Comparison of ENCODE assay signal across 1 cellular context in genomic region chr9:133417541-133418461, GRCh38.
TF ChIP-seq lines count a peak whose summit lies in the region.

REXO4 (minus strand) TSS chr9:133418010; CDS start chr9:133417844, 166 bp downstream.

TF ChIP-seq in HepG2, 621 proteins besides CTCF, POLR2A, EP300 and RAD21 (continued from another document and continues in another):
- TF ChIP-seq RNF219 (CRISPR knock-in tag; IDR thresholded peaks at IDR 0.05) (no peak), RORA (CRISPR knock-in tag; IDR thresholded peaks at IDR 0.05) (no peak), NFE2L1 (CRISPR knock-in tag; IDR thresholded peaks at IDR 0.05; ENCODE audit: borderline replicate concordance) (no peak), ZNF468 (CRISPR knock-in tag; IDR thresholded peaks at IDR 0.05) (no peak), ETS1 (CRISPR knock-in tag; IDR thresholded peaks at IDR 0.05) (no peak), ZNF44 (CRISPR knock-in tag; IDR thresholded peaks at IDR 0.05) (no peak), MTF2 (CRISPR knock-in tag; IDR thresholded peaks at IDR 0.05; ENCODE audit: borderline replicate concordance) (0 out of 2 replicates have a peak, but pooled peaks have one; percentile 14), ZNF782 (CRISPR knock-in tag; IDR thresholded peaks at IDR 0.05; ENCODE audit: borderline replicate concordance) (0 out of 2 replicates have a peak, but pooled peaks have one; percentile 55), KDM4B (CRISPR knock-in tag; IDR thresholded peaks at IDR 0.05) (0 out of 2 replicates have a peak, but pooled peaks have one; percentile 38), ZNF326 (CRISPR knock-in tag; IDR thresholded peaks at IDR 0.05; ENCODE audit: borderline replicate concordance) (no peak), MXI1 (IDR thresholded peaks at IDR 0.05; ENCODE audit: borderline replicate concordance, low read depth, low read length) (peak; percentile 88; the same call in 2 of the 3 replicates), NCOA2 (CRISPR knock-in tag; IDR thresholded peaks at IDR 0.05) (peak; percentile 62), PAWR (CRISPR knock-in tag; IDR thresholded peaks at IDR 0.05; ENCODE audit: borderline replicate concordance) (no peak), ZNF557 (CRISPR knock-in tag; IDR thresholded peaks at IDR 0.05) (no peak), KLF16 (CRISPR knock-in tag; IDR thresholded peaks at IDR 0.05) (peak in 1 of 2 experiments; percentile 95; a peak in 2 of 4 replicates), ZFP37 (CRISPR knock-in tag; IDR thresholded peaks at IDR 0.05; ENCODE audit: borderline replicate concordance) (no peak), ZNF547 (CRISPR knock-in tag; IDR thresholded peaks at IDR 0.05) (peak; percentile 83; the same call in 1 of the 2 replicates), ZNF564 (CRISPR knock-in tag; IDR thresholded peaks at IDR 0.05) (peak; percentile 88; the same call in 1 of the 2 replicates), PTBP1 (IDR thresholded peaks at IDR 0.05; ENCODE audit: low read depth, low read length, poor library complexity, severe bottlenecking) (no peak), ZNF251 (CRISPR knock-in tag; IDR thresholded peaks at IDR 0.05) (no peak), E2F5 (CRISPR knock-in tag; conservative IDR thresholded peaks at IDR 0.05) (no peak), SP4 (CRISPR knock-in tag; IDR thresholded peaks at IDR 0.05) (peak; percentile 87), KMT2B (CRISPR knock-in tag; IDR thresholded peaks at IDR 0.05) (peak; percentile 81), NPAS2 (CRISPR knock-in tag; IDR thresholded peaks at IDR 0.05; ENCODE audit: borderline replicate concordance) (no peak), ATF7 (IDR thresholded peaks at IDR 0.05) (no peak), ATF7 (CRISPR knock-in tag; IDR thresholded peaks at IDR 0.05) (peak; percentile 66), SOX6 (IDR thresholded peaks at IDR 0.05) (no peak), SOX6 (CRISPR knock-in tag; IDR thresholded peaks at IDR 0.05) (peak; percentile 76), TCF12 (IDR thresholded peaks at IDR 0.05) (no peak), TCF12 (CRISPR knock-in tag; IDR thresholded peaks at IDR 0.05) (no peak; the same call in 1 of the 2 replicates), SRY (CRISPR knock-in tag; IDR thresholded peaks at IDR 0.05) (no peak), ETV6 (CRISPR knock-in tag; conservative IDR thresholded peaks at IDR 0.05) (peak; percentile 94), MXD4 (CRISPR knock-in tag; IDR thresholded peaks at IDR 0.05) (peak; percentile 90), HCFC1 (IDR thresholded peaks at IDR 0.05; ENCODE audit: low read depth, low read length) (peak; percentile 70), CREB3 (CRISPR knock-in tag; IDR thresholded peaks at IDR 0.05) (peak; percentile 29; the same call in 1 of the 2 replicates), ZKSCAN8 (CRISPR knock-in tag; IDR thresholded peaks at IDR 0.05; ENCODE audit: borderline replicate concordance) (0 out of 2 replicates have a peak, but pooled peaks have one; percentile 53), TIGD3 (CRISPR knock-in tag; IDR thresholded peaks at IDR 0.05; ENCODE audit: borderline replicate concordance) (0 out of 2 replicates have a peak, but pooled peaks have one; percentile 54), HOXD1 (CRISPR knock-in tag; IDR thresholded peaks at IDR 0.05) (no peak; the same call in 1 of the 2 replicates), ZNF282 (IDR thresholded peaks at IDR 0.05; ENCODE audit: partially characterized antibody) (no peak), ZNF619 (CRISPR knock-in tag; IDR thresholded peaks at IDR 0.05) (peak; percentile 79; the same call in 1 of the 2 replicates), HNRNPLL (IDR thresholded peaks at IDR 0.05; ENCODE audit: low read depth, low read length, poor library complexity, severe bottlenecking) (peak; percentile 83), SP5 (CRISPR knock-in tag; IDR thresholded peaks at IDR 0.05; ENCODE audit: borderline replicate concordance, low read depth) (peak; percentile 77; the same call in 1 of the 2 replicates), SPEN (CRISPR knock-in tag; IDR thresholded peaks at IDR 0.05; ENCODE audit: low read depth) (peak; percentile 95)
- TF ChIP-seq, protein P1, sequence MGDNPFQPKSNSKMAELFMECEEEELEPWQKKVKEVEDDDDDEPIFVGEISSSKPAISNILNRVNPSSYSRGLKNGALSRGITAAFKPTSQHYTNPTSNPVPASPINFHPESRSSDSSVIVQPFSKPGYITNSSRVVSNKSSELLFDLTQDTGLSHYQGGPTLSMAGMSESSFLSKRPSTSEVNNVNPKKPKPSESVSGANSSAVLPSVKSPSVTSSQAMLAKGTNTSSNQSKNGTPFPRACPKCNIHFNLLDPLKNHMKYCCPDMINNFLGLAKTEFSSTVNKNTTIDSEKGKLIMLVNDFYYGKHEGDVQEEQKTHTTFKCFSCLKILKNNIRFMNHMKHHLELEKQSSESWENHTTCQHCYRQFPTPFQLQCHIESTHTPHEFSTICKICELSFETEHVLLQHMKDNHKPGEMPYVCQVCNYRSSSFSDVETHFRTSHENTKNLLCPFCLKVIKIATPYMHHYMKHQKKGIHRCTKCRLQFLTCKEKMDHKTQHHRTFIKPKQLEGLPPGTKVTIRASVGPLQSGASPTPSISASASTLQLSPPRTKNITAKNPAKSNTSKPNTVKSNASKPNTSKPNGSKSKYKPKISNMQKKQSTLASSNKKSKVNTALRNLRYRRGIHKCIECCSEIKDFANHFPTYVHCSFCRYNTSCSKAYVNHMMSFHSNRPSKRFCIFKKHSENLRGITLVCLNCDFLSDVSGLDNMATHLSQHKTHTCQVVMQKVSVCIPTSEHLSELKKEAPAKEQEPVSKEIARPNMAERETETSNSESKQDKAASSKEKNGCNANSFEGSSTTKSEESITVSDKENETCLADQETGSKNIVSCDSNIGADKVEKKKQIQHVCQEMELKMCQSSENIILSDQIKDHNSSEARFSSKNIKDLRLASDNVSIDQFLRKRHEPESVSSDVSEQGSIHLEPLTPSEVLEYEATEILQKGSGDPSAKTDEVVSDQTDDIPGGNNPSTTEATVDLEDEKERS (CRISPR knock-in tag; IDR thresholded peaks at IDR 0.05) = no peak; the same call in 1 of the 2 replicates
- TF ChIP-seq, protein P2, sequence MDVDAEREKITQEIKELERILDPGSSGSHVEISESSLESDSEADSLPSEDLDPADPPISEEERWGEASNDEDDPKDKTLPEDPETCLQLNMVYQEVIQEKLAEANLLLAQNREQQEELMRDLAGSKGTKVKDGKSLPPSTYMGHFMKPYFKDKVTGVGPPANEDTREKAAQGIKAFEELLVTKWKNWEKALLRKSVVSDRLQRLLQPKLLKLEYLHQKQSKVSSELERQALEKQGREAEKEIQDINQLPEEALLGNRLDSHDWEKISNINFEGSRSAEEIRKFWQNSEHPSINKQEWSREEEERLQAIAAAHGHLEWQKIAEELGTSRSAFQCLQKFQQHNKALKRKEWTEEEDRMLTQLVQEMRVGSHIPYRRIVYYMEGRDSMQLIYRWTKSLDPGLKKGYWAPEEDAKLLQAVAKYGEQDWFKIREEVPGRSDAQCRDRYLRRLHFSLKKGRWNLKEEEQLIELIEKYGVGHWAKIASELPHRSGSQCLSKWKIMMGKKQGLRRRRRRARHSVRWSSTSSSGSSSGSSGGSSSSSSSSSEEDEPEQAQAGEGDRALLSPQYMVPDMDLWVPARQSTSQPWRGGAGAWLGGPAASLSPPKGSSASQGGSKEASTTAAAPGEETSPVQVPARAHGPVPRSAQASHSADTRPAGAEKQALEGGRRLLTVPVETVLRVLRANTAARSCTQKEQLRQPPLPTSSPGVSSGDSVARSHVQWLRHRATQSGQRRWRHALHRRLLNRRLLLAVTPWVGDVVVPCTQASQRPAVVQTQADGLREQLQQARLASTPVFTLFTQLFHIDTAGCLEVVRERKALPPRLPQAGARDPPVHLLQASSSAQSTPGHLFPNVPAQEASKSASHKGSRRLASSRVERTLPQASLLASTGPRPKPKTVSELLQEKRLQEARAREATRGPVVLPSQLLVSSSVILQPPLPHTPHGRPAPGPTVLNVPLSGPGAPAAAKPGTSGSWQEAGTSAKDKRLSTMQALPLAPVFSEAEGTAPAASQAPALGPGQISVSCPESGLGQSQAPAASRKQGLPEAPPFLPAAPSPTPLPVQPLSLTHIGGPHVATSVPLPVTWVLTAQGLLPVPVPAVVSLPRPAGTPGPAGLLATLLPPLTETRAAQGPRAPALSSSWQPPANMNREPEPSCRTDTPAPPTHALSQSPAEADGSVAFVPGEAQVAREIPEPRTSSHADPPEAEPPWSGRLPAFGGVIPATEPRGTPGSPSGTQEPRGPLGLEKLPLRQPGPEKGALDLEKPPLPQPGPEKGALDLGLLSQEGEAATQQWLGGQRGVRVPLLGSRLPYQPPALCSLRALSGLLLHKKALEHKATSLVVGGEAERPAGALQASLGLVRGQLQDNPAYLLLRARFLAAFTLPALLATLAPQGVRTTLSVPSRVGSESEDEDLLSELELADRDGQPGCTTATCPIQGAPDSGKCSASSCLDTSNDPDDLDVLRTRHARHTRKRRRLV (CRISPR knock-in tag; IDR thresholded peaks at IDR 0.05) = peak; percentile 96
- TF ChIP-seq, protein P3, sequence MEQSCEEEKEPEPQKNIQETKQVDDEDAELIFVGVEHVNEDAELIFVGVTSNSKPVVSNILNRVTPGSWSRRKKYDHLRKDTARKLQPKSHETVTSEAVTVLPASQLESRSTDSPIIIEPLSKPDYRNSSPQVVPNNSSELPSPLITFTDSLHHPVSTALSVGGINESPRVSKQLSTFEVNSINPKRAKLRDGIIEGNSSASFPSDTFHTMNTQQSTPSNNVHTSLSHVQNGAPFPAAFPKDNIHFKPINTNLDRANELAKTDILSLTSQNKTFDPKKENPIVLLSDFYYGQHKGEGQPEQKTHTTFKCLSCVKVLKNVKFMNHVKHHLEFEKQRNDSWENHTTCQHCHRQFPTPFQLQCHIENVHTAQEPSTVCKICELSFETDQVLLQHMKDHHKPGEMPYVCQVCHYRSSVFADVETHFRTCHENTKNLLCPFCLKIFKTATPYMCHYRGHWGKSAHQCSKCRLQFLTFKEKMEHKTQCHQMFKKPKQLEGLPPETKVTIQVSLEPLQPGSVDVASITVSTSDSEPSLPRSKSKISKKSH (CRISPR knock-in tag; IDR thresholded peaks at IDR 0.05; ENCODE audit: borderline replicate concordance) = peak; percentile 59; the same call in 1 of the 2 replicates
- TF ChIP-seq, protein P4, sequence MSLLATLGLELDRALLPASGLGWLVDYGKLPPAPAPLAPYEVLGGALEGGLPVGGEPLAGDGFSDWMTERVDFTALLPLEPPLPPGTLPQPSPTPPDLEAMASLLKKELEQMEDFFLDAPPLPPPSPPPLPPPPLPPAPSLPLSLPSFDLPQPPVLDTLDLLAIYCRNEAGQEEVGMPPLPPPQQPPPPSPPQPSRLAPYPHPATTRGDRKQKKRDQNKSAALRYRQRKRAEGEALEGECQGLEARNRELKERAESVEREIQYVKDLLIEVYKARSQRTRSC (CRISPR knock-in tag; IDR thresholded peaks at IDR 0.05; ENCODE audit: low read depth) = no peak
